Comparison of ENCODE assay signal across 18 cellular contexts in genomic region chr16:19853973-19854876, GRCh38. TPM values are rescaled to one million over a fixed set of nuclear protein-coding genes. Genes with fewer than 3 reads are reported as not detected.
DNase-seq lines count a peak whose midpoint lies in the region; ATAC-seq and TF ChIP-seq lines count a peak whose summit lies in the region.
"Had no signal": no experiment of that assay in that cellular context is flagged by ENCODE, and none has a peak within 500 bp of the region (broad histone marks: within the 10 kb centered on the region; RNA-seq: fewer than 3 reads in every experiment).

No MANE protein-coding gene starts in this region.

- TF ChIP-seq CTCF in nephron (IDR thresholded peaks at IDR 0.05; ENCODE audit: unreplicated experiment in 3 of 3): no peak

- no peaks in the 10 kb centered on the region for H3K4me1 ChIP-seq in SJCRH30
- H3K4me1 ChIP-seq in effector memory CD4-positive, alpha-beta T cell (ENCODE audit: control insufficient read depth, insufficient read depth, low read length, poor library complexity, severe bottlenecking): no peaks in the 10 kb centered on the region

- ATAC-seq in GM18517 (IDR thresholded peaks at IDR 0.05; ENCODE audit: unreplicated experiment): no peak
- ATAC-seq: activated T-helper 17 cell treated with anti-CD3 and anti-CD28 coated beads, Interleukin-2, amount 50 U/mL, for 72 hours; left colon had no signal

- H3K36me3 ChIP-seq in SJCRH30: no peaks in the 10 kb centered on the region
- H3K36me3 ChIP-seq in effector memory CD4-positive, alpha-beta T cell (ENCODE audit: control insufficient read depth, insufficient read depth, low read length): no peaks in the 10 kb centered on the region
- H3K36me3 ChIP-seq: cardiac muscle cell had no signal

- H3K27ac Mint-ChIP-seq in nephron: peak overlapping the region; percentile 84 to 98 (median 94)
- H3K27ac Mint-ChIP-seq: activated T-helper 17 cell treated with anti-CD3 and anti-CD28 coated beads, Interleukin-2, amount 50 U/mL, for 72 hours had no signal

- no peaks in the 10 kb centered on the region for H3K27me3 Mint-ChIP-seq in nephron (ENCODE audit: low read depth)

- peak; percentile 38 for DNase-seq in D341Med (ENCODE audit: low spot score)
- peak; percentile 20 for DNase-seq in NCI-H1436 treated with DMSO at 0.1 percent for 48 hours (lab: John Stamatoyannopoulos, UW)
- DNase-seq in SJCRH30: no peak
- no peak for DNase-seq in GDM1 (lab: John Stamatoyannopoulos, UW)
- DNase-seq in effector memory CD4-positive, alpha-beta T cell: no peak
- DNase-seq: activated CD4-positive, alpha-beta T cell treated with anti-CD3 and anti-CD28 coated beads for 1 hour; effector CD4-positive, alpha-beta T cell; H7; Karpas-422; left colon; NCI-H1105 treated with DMSO at 0.1 percent for 48 hours; stimulated activated CD4-positive, alpha-beta T cell treated with anti-CD3 and anti-CD28 coated beads, Interleukin-2, amount 100 ng/mL, for 24 hours; T1000 had no signal

- no peaks in the 10 kb centered on the region for H3K27me3 ChIP-seq in SJCRH30
- H3K27me3 ChIP-seq in effector memory CD4-positive, alpha-beta T cell (replicated peaks; ENCODE audit: control insufficient read depth, insufficient read depth, low read length, poor library complexity, severe bottlenecking): no peaks in the 10 kb centered on the region
- H3K27me3 ChIP-seq: cardiac muscle cell had no signal

- H3K4me1 Mint-ChIP-seq in nephron: peaks cover 31% of the 10 kb centered on the region
- H3K4me1 Mint-ChIP-seq: activated T-helper 17 cell treated with anti-CD3 and anti-CD28 coated beads, Interleukin-2, amount 50 U/mL, for 72 hours had no signal

- peak overlapping the region in 1 of 3 experiments; percentile 29 for H3K4me3 Mint-ChIP-seq in nephron
- H3K4me3 Mint-ChIP-seq: activated T-helper 17 cell treated with anti-CD3 and anti-CD28 coated beads, Interleukin-2, amount 50 U/mL, for 72 hours had no signal

- H3K9me3 ChIP-seq in SJCRH30 (replicated peaks): no peaks in the 10 kb centered on the region
- no peaks in the 10 kb centered on the region for H3K9me3 ChIP-seq in effector memory CD4-positive, alpha-beta T cell (ENCODE audit: control insufficient read depth, low read length)

- H3K4me3 ChIP-seq in SJCRH30: no peak overlapping the region
- no peak overlapping the region for H3K4me3 ChIP-seq in effector memory CD4-positive, alpha-beta T cell (ENCODE audit: insufficient read depth, low read depth, low read length, poor library complexity, severe bottlenecking)
- H3K4me3 ChIP-seq: cardiac muscle cell had no signal

- H3K9me3 Mint-ChIP-seq in nephron: no peaks in the 10 kb centered on the region
- H3K9me3 Mint-ChIP-seq: activated T-helper 17 cell treated with anti-CD3 and anti-CD28 coated beads, Interleukin-2, amount 50 U/mL, for 72 hours had no signal

- H3K27ac ChIP-seq in cingulate gyrus (ENCODE audit: low read depth, low read length): peak overlapping the region; percentile 71
- no peak overlapping the region for H3K27ac ChIP-seq in SJCRH30
- H3K27ac ChIP-seq in effector memory CD4-positive, alpha-beta T cell (ENCODE audit: insufficient read depth, low read length, poor library complexity, severe bottlenecking): no peak overlapping the region
- H3K27ac ChIP-seq: cardiac muscle cell had no signal

- H3K36me3 Mint-ChIP-seq in nephron (ENCODE audit: low read depth): peaks cover 35% of the 10 kb centered on the region

RNA-seq across cellular contexts. Expression of gene GPRC5B, which starts 30.4 kb away (rescaled TPM):
- total RNA-seq in SJCRH30 (2014; rRNA removed; shearing (Covaris generic)): 7.1 and 7.8 TPM in 2 replicates
- total RNA-seq: activated T-helper 17 cell treated with anti-CD3 and anti-CD28 coated beads, Interleukin-2, amount 50 U/mL, for 72 hours had no signal

Comparison
In these comparisons a context has a peak if more than half of its experiments do, and no peak if none do; other contexts are left out.
1. DNase-seq: peak in D341Med (single experiment) and NCI-H1436 treated with DMSO at 0.1 percent for 48 hours (single experiment); none in SJCRH30 (0 of 2), GDM1 (single experiment) and effector memory CD4-positive, alpha-beta T cell (0 of 3).